1 cellular context compared by ENCODE assay signal in the genomic region with DNA sequence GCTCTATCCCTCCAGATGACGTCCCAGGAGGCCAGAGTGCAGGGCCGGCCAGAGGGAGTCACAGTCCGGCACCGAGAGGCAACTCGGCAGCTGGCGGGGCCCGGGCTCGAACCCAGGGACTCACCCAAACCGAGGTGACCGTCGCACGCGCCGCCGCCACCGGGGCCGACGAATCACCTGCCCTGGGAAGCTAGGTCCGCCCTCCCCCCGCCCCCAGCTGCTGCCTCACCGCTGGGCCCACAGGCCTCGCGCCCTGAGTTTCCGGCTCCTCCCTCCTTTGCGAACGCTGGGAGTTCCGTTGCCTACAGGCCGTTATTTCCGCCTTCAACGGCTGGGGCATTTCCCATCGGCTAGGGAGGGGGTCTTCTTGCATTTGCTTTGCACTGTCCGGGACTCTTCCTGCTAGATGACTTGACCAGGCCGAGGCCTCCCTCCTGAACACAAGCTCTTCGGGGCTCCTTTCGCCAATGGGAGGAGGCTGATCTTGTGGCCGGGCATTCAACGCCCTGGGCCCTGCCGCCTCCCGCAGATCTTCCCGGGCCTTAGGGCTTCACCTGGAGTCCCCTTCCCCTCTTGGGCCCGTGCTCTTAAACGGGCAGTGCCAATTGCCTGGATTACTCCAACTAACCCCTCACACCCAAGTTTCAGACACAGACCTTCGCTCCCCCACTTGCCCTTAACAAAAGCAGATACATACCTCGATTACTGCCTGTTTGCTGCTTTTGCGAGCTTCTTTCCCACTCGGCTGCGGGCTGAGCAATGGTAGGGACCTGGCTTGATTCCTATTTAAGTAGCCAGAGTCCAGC.
TF ChIP-seq lines count a peak whose summit lies in the region.

A gene (minus strand): TSS at position 184 of the 806 bp plus-strand sequence. CDS start 4,674 bp downstream, outside the sequence.

TF ChIP-seq in K562, 482 proteins besides CTCF, POLR2A, EP300 and RAD21 (continued from another document and continues in another):
- TF ChIP-seq, protein P1, sequence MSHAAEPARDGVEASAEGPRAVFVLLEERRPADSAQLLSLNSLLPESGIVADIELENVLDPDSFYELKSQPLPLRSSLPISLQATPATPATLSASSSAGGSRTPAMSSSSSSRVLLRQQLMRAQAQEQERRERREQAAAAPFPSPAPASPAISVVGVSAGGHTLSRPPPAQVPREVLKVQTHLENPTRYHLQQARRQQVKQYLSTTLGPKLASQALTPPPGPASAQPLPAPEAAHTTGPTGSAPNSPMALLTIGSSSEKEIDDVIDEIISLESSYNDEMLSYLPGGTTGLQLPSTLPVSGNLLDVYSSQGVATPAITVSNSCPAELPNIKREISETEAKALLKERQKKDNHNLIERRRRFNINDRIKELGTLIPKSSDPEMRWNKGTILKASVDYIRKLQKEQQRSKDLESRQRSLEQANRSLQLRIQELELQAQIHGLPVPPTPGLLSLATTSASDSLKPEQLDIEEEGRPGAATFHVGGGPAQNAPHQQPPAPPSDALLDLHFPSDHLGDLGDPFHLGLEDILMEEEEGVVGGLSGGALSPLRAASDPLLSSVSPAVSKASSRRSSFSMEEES (CRISPR knock-in tag; IDR thresholded peaks at IDR 0.05): no peak
- TF ChIP-seq L3MBTL2 (IDR thresholded peaks at IDR 0.05): peak; percentile 79
- no peak for TF ChIP-seq ZFP1 (CRISPR knock-in tag; IDR thresholded peaks at IDR 0.05)
- TF ChIP-seq ZBTB7A (IDR thresholded peaks at IDR 0.05; ENCODE audit: borderline replicate concordance, control insufficient read depth, low read depth, low read length): peak; percentile 67
- TF ChIP-seq SREBF2 (CRISPR knock-in tag; IDR thresholded peaks at IDR 0.05): no peak
- TF ChIP-seq ZNF408 (CRISPR knock-in tag; IDR thresholded peaks at IDR 0.05; ENCODE audit: low read depth): peak; percentile 99; the same call in 1 of the 2 replicates
- TF ChIP-seq, protein P2, sequence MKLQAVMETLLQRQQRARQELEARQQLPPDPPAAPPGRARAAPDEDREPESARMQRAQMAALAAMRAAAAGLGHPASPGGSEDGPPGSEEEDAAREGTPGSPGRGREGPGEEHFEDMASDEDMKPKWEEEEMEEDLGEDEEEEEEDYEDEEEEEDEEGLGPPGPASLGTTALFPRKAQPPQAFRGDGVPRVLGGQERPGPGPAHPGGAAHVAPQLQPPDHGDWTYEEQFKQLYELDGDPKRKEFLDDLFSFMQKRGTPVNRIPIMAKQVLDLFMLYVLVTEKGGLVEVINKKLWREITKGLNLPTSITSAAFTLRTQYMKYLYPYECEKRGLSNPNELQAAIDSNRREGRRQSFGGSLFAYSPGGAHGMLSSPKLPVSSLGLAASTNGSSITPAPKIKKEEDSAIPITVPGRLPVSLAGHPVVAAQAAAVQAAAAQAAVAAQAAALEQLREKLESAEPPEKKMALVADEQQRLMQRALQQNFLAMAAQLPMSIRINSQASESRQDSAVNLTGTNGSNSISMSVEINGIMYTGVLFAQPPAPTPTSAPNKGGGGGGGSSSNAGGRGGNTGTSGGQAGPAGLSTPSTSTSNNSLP (IDR thresholded peaks at IDR 0.05; ENCODE audit: borderline replicate concordance, low read depth, low read length): no peak
- peak; percentile 91 for TF ChIP-seq ELF1 (tag; IDR thresholded peaks at IDR 0.05)
- TF ChIP-seq, protein P3, sequence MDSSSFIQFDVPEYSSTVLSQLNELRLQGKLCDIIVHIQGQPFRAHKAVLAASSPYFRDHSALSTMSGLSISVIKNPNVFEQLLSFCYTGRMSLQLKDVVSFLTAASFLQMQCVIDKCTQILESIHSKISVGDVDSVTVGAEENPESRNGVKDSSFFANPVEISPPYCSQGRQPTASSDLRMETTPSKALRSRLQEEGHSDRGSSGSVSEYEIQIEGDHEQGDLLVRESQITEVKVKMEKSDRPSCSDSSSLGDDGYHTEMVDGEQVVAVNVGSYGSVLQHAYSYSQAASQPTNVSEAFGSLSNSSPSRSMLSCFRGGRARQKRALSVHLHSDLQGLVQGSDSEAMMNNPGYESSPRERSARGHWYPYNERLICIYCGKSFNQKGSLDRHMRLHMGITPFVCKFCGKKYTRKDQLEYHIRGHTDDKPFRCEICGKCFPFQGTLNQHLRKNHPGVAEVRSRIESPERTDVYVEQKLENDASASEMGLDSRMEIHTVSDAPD (CRISPR knock-in tag; IDR thresholded peaks at IDR 0.05): no peak
- no peak for TF ChIP-seq ZNF224 (CRISPR knock-in tag; IDR thresholded peaks at IDR 0.05)
- TF ChIP-seq ZBTB8A (IDR thresholded peaks at IDR 0.05; ENCODE audit: partially characterized antibody): no peak
- TF ChIP-seq TFAM (CRISPR knock-in tag; conservative IDR thresholded peaks at IDR 0.05): no peak
- peak; percentile 40 for TF ChIP-seq SMAD4 (CRISPR knock-in tag; conservative IDR thresholded peaks at IDR 0.05)
- TF ChIP-seq ZNF311 (CRISPR knock-in tag; IDR thresholded peaks at IDR 0.05): no peak
- TF ChIP-seq ZNF717 (CRISPR knock-in tag; IDR thresholded peaks at IDR 0.05): no peak
- 0 out of 2 replicates have a peak, but pooled peaks have one; percentile 15 for TF ChIP-seq HNRNPL (IDR thresholded peaks at IDR 0.05; ENCODE audit: low read depth, low read length)
- TF ChIP-seq HCFC1 (IDR thresholded peaks at IDR 0.05; ENCODE audit: low read depth, low read length): peak; percentile 66
- TF ChIP-seq NFIX (CRISPR knock-in tag; IDR thresholded peaks at IDR 0.05; ENCODE audit: low read depth): no peak
- no peak for TF ChIP-seq PHF21A (IDR thresholded peaks at IDR 0.05; ENCODE audit: borderline replicate concordance, low read depth)
- peak; percentile 80 to 83 for TF ChIP-seq NRF1 (conservative IDR thresholded peaks at IDR 0.05 in 1 of 2, IDR thresholded peaks at IDR 0.05 in 1 of 2)
- TF ChIP-seq, protein P4, sequence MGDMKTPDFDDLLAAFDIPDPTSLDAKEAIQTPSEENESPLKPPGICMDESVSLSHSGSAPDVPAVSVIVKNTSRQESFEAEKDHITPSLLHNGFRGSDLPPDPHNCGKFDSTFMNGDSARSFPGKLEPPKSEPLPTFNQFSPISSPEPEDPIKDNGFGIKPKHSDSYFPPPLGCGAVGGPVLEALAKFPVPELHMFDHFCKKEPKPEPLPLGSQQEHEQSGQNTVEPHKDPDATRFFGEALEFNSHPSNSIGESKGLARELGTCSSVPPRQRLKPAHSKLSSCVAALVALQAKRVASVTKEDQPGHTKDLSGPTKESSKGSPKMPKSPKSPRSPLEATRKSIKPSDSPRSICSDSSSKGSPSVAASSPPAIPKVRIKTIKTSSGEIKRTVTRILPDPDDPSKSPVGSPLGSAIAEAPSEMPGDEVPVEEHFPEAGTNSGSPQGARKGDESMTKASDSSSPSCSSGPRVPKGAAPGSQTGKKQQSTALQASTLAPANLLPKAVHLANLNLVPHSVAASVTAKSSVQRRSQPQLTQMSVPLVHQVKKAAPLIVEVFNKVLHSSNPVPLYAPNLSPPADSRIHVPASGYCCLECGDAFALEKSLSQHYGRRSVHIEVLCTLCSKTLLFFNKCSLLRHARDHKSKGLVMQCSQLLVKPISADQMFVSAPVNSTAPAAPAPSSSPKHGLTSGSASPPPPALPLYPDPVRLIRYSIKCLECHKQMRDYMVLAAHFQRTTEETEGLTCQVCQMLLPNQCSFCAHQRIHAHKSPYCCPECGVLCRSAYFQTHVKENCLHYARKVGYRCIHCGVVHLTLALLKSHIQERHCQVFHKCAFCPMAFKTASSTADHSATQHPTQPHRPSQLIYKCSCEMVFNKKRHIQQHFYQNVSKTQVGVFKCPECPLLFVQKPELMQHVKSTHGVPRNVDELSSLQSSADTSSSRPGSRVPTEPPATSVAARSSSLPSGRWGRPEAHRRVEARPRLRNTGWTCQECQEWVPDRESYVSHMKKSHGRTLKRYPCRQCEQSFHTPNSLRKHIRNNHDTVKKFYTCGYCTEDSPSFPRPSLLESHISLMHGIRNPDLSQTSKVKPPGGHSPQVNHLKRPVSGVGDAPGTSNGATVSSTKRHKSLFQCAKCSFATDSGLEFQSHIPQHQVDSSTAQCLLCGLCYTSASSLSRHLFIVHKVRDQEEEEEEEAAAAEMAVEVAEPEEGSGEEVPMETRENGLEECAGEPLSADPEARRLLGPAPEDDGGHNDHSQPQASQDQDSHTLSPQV (IDR thresholded peaks at IDR 0.05): peak; percentile 59
- no peak for TF ChIP-seq CAMTA2 (CRISPR knock-in tag; conservative IDR thresholded peaks at IDR 0.05)
- TF ChIP-seq, protein P5, sequence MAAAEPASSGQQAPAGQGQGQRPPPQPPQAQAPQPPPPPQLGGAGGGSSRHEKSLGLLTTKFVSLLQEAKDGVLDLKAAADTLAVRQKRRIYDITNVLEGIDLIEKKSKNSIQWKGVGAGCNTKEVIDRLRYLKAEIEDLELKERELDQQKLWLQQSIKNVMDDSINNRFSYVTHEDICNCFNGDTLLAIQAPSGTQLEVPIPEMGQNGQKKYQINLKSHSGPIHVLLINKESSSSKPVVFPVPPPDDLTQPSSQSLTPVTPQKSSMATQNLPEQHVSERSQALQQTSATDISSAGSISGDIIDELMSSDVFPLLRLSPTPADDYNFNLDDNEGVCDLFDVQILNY (CRISPR knock-in tag; IDR thresholded peaks at IDR 0.05): peak; percentile 47; the same call in 1 of the 2 replicates
- no peak for TF ChIP-seq KLF16 (IDR thresholded peaks at IDR 0.05)
- TF ChIP-seq, protein P6, sequence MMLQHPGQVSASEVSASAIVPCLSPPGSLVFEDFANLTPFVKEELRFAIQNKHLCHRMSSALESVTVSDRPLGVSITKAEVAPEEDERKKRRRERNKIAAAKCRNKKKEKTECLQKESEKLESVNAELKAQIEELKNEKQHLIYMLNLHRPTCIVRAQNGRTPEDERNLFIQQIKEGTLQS (IDR thresholded peaks at IDR 0.05): no peak; the same call in 1 of the 2 replicates
- TF ChIP-seq, protein P6 (CRISPR knock-in tag; conservative IDR thresholded peaks at IDR 0.05): no peak
- TF ChIP-seq TBL1XR1 (IDR thresholded peaks at IDR 0.05; ENCODE audit: low read length in 2 of 2): no peak; a peak in 1 of 4 replicates
- TF ChIP-seq, protein P7, sequence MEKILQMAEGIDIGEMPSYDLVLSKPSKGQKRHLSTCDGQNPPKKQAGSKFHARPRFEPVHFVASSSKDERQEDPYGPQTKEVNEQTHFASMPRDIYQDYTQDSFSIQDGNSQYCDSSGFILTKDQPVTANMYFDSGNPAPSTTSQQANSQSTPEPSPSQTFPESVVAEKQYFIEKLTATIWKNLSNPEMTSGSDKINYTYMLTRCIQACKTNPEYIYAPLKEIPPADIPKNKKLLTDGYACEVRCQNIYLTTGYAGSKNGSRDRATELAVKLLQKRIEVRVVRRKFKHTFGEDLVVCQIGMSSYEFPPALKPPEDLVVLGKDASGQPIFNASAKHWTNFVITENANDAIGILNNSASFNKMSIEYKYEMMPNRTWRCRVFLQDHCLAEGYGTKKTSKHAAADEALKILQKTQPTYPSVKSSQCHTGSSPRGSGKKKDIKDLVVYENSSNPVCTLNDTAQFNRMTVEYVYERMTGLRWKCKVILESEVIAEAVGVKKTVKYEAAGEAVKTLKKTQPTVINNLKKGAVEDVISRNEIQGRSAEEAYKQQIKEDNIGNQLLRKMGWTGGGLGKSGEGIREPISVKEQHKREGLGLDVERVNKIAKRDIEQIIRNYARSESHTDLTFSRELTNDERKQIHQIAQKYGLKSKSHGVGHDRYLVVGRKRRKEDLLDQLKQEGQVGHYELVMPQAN (IDR thresholded peaks at IDR 0.05; ENCODE audit: borderline replicate concordance): no peak
- peak; percentile 46 for TF ChIP-seq TAF9B (IDR thresholded peaks at IDR 0.05; ENCODE audit: partially characterized antibody)
- peak; percentile 65 for TF ChIP-seq EGR1 (conservative IDR thresholded peaks at IDR 0.05)
- no peak for TF ChIP-seq SMARCC2 (IDR thresholded peaks at IDR 0.05; ENCODE audit: low read depth)
- peak; percentile 89 for TF ChIP-seq SUPT5H (IDR thresholded peaks at IDR 0.05)
- TF ChIP-seq NR1H2 (CRISPR knock-in tag; IDR thresholded peaks at IDR 0.05): no peak
- no peak for TF ChIP-seq HDAC6 (IDR thresholded peaks at IDR 0.05; ENCODE audit: low read depth, low read length)
- TF ChIP-seq ZNF316 (IDR thresholded peaks at IDR 0.05): no peak
- peak; percentile 97 for TF ChIP-seq ETV1 (tag; conservative IDR thresholded peaks at IDR 0.05; ENCODE audit: low read depth)
- TF ChIP-seq SOX6 (IDR thresholded peaks at IDR 0.05): no peak; the same call in 1 of the 2 replicates
- peak; percentile 84 for TF ChIP-seq FOXM1 (IDR thresholded peaks at IDR 0.05; ENCODE audit: low read depth)
- peak; percentile 62; the same call in 1 of the 2 replicates for TF ChIP-seq FOXM1 (CRISPR knock-in tag; IDR thresholded peaks at IDR 0.05; ENCODE audit: low read depth)
- TF ChIP-seq, protein P8, sequence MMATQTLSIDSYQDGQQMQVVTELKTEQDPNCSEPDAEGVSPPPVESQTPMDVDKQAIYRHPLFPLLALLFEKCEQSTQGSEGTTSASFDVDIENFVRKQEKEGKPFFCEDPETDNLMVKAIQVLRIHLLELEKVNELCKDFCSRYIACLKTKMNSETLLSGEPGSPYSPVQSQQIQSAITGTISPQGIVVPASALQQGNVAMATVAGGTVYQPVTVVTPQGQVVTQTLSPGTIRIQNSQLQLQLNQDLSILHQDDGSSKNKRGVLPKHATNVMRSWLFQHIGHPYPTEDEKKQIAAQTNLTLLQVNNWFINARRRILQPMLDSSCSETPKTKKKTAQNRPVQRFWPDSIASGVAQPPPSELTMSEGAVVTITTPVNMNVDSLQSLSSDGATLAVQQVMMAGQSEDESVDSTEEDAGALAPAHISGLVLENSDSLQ (IDR thresholded peaks at IDR 0.05): no peak
- TF ChIP-seq, protein P9, sequence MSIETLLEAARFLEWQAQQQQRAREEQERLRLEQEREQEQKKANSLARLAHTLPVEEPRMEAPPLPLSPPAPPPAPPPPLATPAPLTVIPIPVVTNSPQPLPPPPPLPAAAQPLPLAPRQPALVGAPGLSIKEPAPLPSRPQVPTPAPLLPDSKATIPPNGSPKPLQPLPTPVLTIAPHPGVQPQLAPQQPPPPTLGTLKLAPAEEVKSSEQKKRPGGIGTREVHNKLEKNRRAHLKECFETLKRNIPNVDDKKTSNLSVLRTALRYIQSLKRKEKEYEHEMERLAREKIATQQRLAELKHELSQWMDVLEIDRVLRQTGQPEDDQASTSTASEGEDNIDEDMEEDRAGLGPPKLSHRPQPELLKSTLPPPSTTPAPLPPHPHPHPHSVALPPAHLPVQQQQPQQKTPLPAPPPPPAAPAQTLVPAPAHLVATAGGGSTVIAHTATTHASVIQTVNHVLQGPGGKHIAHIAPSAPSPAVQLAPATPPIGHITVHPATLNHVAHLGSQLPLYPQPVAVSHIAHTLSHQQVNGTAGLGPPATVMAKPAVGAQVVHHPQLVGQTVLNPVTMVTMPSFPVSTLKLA (conservative IDR thresholded peaks at IDR 0.05): peak; percentile 87 to 94
- peak; percentile 62; the same call in 1 of the 2 replicates for TF ChIP-seq POLR2H (tag; IDR thresholded peaks at IDR 0.05; ENCODE audit: low read depth)
- no peak for TF ChIP-seq NCOA6 (IDR thresholded peaks at IDR 0.05)
- TF ChIP-seq HEY1 (CRISPR knock-in tag; IDR thresholded peaks at IDR 0.05; ENCODE audit: borderline replicate concordance): no peak
- TF ChIP-seq, protein P10, sequence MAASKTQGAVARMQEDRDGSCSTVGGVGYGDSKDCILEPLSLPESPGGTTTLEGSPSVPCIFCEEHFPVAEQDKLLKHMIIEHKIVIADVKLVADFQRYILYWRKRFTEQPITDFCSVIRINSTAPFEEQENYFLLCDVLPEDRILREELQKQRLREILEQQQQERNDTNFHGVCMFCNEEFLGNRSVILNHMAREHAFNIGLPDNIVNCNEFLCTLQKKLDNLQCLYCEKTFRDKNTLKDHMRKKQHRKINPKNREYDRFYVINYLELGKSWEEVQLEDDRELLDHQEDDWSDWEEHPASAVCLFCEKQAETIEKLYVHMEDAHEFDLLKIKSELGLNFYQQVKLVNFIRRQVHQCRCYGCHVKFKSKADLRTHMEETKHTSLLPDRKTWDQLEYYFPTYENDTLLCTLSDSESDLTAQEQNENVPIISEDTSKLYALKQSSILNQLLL (CRISPR knock-in tag; IDR thresholded peaks at IDR 0.05; ENCODE audit: borderline replicate concordance): no peak
